In the genomic region with DNA sequence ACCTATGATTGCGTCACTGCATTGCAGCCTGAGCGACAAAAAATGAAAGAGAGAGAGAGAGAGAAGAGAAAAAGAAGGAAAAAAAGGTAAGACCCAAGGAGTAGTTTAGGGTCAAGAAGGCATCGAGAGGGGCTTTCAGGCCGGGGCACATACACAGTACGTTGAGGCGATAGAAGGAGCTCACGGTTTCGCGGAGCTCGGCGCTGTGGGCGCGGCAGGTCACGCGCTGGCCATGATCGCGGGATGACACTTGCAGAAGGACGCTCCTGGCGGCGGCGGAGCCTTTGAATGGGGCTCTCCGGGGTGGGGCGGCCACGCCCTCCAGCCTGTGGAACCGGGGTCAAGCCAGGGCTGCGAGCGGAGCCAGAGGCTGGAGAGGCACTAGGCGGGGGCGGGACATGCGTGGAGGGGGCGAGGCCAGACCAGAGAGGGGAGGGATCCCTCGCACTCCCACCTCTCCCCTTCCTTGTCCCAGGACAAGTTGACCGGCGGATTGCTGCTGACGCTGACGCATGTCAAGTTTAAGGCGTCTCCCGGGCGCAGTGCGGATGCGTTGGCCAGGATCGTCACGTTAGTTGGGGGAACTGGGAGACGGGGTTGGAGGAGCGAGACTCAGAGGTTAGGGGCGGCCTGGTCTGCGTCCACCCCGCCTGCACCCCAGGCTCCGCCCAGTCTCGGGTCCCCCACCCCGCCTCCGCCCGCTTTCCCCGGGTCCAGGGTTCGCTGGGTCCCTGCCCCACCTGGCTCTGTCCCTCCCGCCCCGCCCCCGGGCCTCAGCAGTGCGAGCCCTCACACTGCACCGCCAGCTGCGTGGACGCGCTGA, we compare ENCODE assay signal across 6 cellular contexts. TPM values are rescaled to one million over a fixed set of nuclear protein-coding genes. Genes with fewer than 3 reads are reported as not detected.
DNase-seq lines count a peak whose midpoint lies in the region; ATAC-seq and TF ChIP-seq lines count a peak whose summit lies in the region.

No MANE protein-coding gene starts in this region.

- DNase-seq in activated naive CD4-positive, alpha-beta T cell treated with anti-CD3 and anti-CD28 coated beads, Interleukin-2, amount 10 ng/mL, durations not matched to agents 7 days and 5 days, result peak; percentile 30
- DNase-seq in activated naive CD4-positive, alpha-beta T cell (lab: John Stamatoyannopoulos, UW), result no peak
- DNase-seq in left cardiac atrium (no peak), upper lobe of right lung (no peak), prostate gland (ENCODE audit: low spot score) (no peak), sciatic nerve (ENCODE audit: low spot score) (no peak)

- peaks cover 84% of the 10 kb centered on the region for H3K27me3 Mint-ChIP-seq in activated naive CD4-positive, alpha-beta T cell treated with anti-CD3 and anti-CD28 coated beads, Interleukin-2, amount 10 ng/mL, durations not matched to agents 7 days and 5 days

- ATAC-seq in left cardiac atrium, result peak; percentile 41 to 72
- peak; percentile 56 for ATAC-seq in upper lobe of right lung
- no peak for ATAC-seq in sciatic nerve

- WGBS in prostate gland, result 3% methylated on average over 40 of the region's 63 CpGs

- H3K27me3 ChIP-seq in upper lobe of right lung (peaks cover 62% of the 10 kb centered on the region), prostate gland (replicated peaks; ENCODE audit: insufficient read depth) (peaks cover 20% of the 10 kb centered on the region)

- no peak overlapping the region for H3K27ac Mint-ChIP-seq in activated naive CD4-positive, alpha-beta T cell treated with anti-CD3 and anti-CD28 coated beads, Interleukin-2, amount 10 ng/mL, durations not matched to agents 7 days and 5 days

- H3K4me3 ChIP-seq in upper lobe of right lung, result no peak overlapping the region
- peak overlapping the region in 1 of 2 donors; percentile 9 for H3K4me3 ChIP-seq in prostate gland

- CTCF ChIA-PET in activated naive CD4-positive, alpha-beta T cell treated with anti-CD3 and anti-CD28 coated beads, Interleukin-2, amount 10 ng/mL, durations not matched to agents 7 days and 5 days (lab: Charles Lee), result no interaction called here

- TF ChIP-seq CTCF in upper lobe of right lung (IDR thresholded peaks at IDR 0.05), result no peak
- TF ChIP-seq CTCF in prostate gland (IDR thresholded peaks at IDR 0.05), result no peak

- no peaks in the 10 kb centered on the region for H3K9me3 Mint-ChIP-seq in activated naive CD4-positive, alpha-beta T cell treated with anti-CD3 and anti-CD28 coated beads, Interleukin-2, amount 10 ng/mL, durations not matched to agents 7 days and 5 days

- H3K36me3 ChIP-seq in upper lobe of right lung (no peaks in the 10 kb centered on the region), prostate gland (no peaks in the 10 kb centered on the region)

- intact Hi-C loops in left cardiac atrium (cut with DNase I) (no loop called here), upper lobe of right lung (cut with DNase I) (no loop called here), prostate gland (cut with DNase I) (no loop called here), sciatic nerve (cut with DNase I) (no loop called here)

- peaks cover 15% of the 10 kb centered on the region for H3K4me1 Mint-ChIP-seq in activated naive CD4-positive, alpha-beta T cell treated with anti-CD3 and anti-CD28 coated beads, Interleukin-2, amount 10 ng/mL, durations not matched to agents 7 days and 5 days

- peaks cover 3% of the 10 kb centered on the region for H3K36me3 Mint-ChIP-seq in activated naive CD4-positive, alpha-beta T cell treated with anti-CD3 and anti-CD28 coated beads, Interleukin-2, amount 10 ng/mL, durations not matched to agents 7 days and 5 days

- H3K4me3 Mint-ChIP-seq in activated naive CD4-positive, alpha-beta T cell treated with anti-CD3 and anti-CD28 coated beads, Interleukin-2, amount 10 ng/mL, durations not matched to agents 7 days and 5 days, result peak overlapping the region; percentile 16

- TF ChIP-seq POLR2A in prostate gland (IDR thresholded peaks at IDR 0.05), result no peak

- H3K9me3 ChIP-seq in upper lobe of right lung (no peaks in the 10 kb centered on the region), prostate gland (no peaks in the 10 kb centered on the region)

- H3K4me1 ChIP-seq in upper lobe of right lung (peaks cover 12% of the 10 kb centered on the region), prostate gland (replicated peaks) (peaks cover 3% of the 10 kb centered on the region)

- no peak overlapping the region for H3K27ac ChIP-seq in upper lobe of right lung
- no peak overlapping the region for H3K27ac ChIP-seq in prostate gland

RNA-seq across cellular contexts. Expression of a gene that starts 6.9 kb away (rescaled TPM):
- total RNA-seq in left cardiac atrium (not detected), upper lobe of right lung (not detected), prostate gland (under 1 TPM in 1 of 2 donors, not detected in 1; 0.23 TPM), sciatic nerve (not detected)

RNA-seq across cellular contexts. Expression of a gene that starts 11.3 kb away (rescaled TPM):
- total RNA-seq in left cardiac atrium (under 1 TPM in 1 of 2 donors, not detected in 1; 0.06 TPM), upper lobe of right lung (not detected), prostate gland (1 to 10 TPM in 1 of 2 donors, not detected in 1; 1.2 TPM), sciatic nerve (0.13 TPM)

RNA-seq across cellular contexts. Expression of a gene that starts 22.9 kb away (rescaled TPM):
- 10 to 100 TPM; 11.3 to 17.0 TPM for total RNA-seq in left cardiac atrium
- total RNA-seq in upper lobe of right lung, result 7.0 TPM
- total RNA-seq in prostate gland, result 10 to 100 TPM in 1 of 2 donors, 1 to 10 TPM in 1; 3.6 to 38.0 TPM
- total RNA-seq in sciatic nerve, result 14.1 TPM

RNA-seq across cellular contexts. Expression of a gene that starts 32.8 kb away (rescaled TPM):
- total RNA-seq in left cardiac atrium (not detected), upper lobe of right lung (not detected), prostate gland (not detected), sciatic nerve (not detected)

RNA-seq across cellular contexts. Expression of a gene that starts 54.9 kb away (rescaled TPM):
- total RNA-seq in left cardiac atrium (1 to 10 TPM; 3.9 to 5.4 TPM), upper lobe of right lung (19.5 TPM), prostate gland (10 to 100 TPM in 1 of 2 donors, 1 to 10 TPM in 1; 5.6 to 10.8 TPM), sciatic nerve (39.3 TPM)
